23 cellular contexts compared by ENCODE assay signal in genomic region chr14:99418217-99418616, GRCh38.
"Had no signal": no experiment of that assay in that cellular context is flagged by ENCODE, and none has a peak within 500 bp of the region (broad histone marks: within the 10 kb centered on the region; RNA-seq: fewer than 3 reads in every experiment).

No MANE protein-coding gene starts in this region.

- H3K4me1 ChIP-seq: uterus had no signal

- H3K36me3 Mint-ChIP-seq: activated naive CD4-positive, alpha-beta T cell treated with anti-CD3 and anti-CD28 coated beads, Interleukin-2, amount 50 U/mL, for 72 hours had no signal

- H3K27ac Mint-ChIP-seq: activated CD4-positive, alpha-beta memory T cell treated with anti-CD3 and anti-CD28 coated beads, Interleukin-2, amount 10 ng/mL, durations not matched to agents 7 days and 5 days; progenitor cell of endocrine pancreas had no signal

- DNase-seq: activated CD4-positive, alpha-beta memory T cell treated with anti-CD3 and anti-CD28 coated beads, Interleukin-2, amount 10 ng/mL, durations not matched to agents 7 days and 5 days; activated CD4-positive, alpha-beta T cell treated with anti-CD3 and anti-CD28 coated beads for 4 hours; activated gamma-delta T cell; activated T-cell treated with anti-CD3 and anti-CD28 coated beads, Interleukin-2, amount 50 U/mL, for 4 hours; anterior cingulate cortex; caudate nucleus; dorsolateral prefrontal cortex; kidney; left ventricle myocardium inferior; mammary epithelial cell; stimulated activated CD4-positive, alpha-beta T cell treated with anti-CD3 and anti-CD28 coated beads, Interleukin-12 subunit alpha, Interleukin-12 subunit beta, amount 100 ng/mL, for 4 hours; stimulated activated CD4-positive, alpha-beta T cell treated with anti-CD3 and anti-CD28 coated beads, Interleukin-1b, Interleukin-23, amount 100 ng/mL, for 48 hours; stimulated activated CD8-positive, alpha-beta memory T cell treated with anti-CD3 and anti-CD28 coated beads, Interleukin-4, amount 100 ng/mL, for 48 hours; stimulated activated naive CD4-positive, alpha-beta T cell treated with Interleukin-2 at 50 U/mL for 16 hours; substantia nigra; uterus had no signal

- H3K27ac ChIP-seq: left ventricle myocardium inferior, tibial nerve, uterus had no signal

- ATAC-seq: activated naive CD4-positive, alpha-beta T cell treated with anti-CD3 and anti-CD28 coated beads, Interleukin-2, amount 50 U/mL, for 72 hours; activated T-cell treated with anti-CD3 and anti-CD28 coated beads, Interleukin-2, amount 50 U/mL, for 4 hours had no signal

- H3K4me3 Mint-ChIP-seq: activated CD4-positive, alpha-beta memory T cell treated with anti-CD3 and anti-CD28 coated beads, Interleukin-2, amount 10 ng/mL, durations not matched to agents 7 days and 5 days; activated T-cell treated with anti-CD3 and anti-CD28 coated beads, Interleukin-2, amount 50 U/mL, for 4 hours; brain; neural crest cell had no signal

- FAIRE-seq: frontal cortex, kidney, TTC549 had no signal

- H3K27me3 Mint-ChIP-seq: activated CD4-positive, alpha-beta memory T cell treated with anti-CD3 and anti-CD28 coated beads, Interleukin-2, amount 10 ng/mL, durations not matched to agents 7 days and 5 days; brain; progenitor cell of endocrine pancreas had no signal

- H3K9me3 Mint-ChIP-seq: activated CD4-positive, alpha-beta memory T cell treated with anti-CD3 and anti-CD28 coated beads, Interleukin-2, amount 10 ng/mL, durations not matched to agents 7 days and 5 days; activated naive CD4-positive, alpha-beta T cell treated with anti-CD3 and anti-CD28 coated beads, Interleukin-2, amount 50 U/mL, for 72 hours; activated T-cell treated with anti-CD3 and anti-CD28 coated beads, Interleukin-2, amount 50 U/mL, for 4 hours; brain; neural crest cell had no signal

- H3K9me3 ChIP-seq: left ventricle myocardium inferior, tibial nerve, uterus had no signal

- H3K4me3 ChIP-seq: dorsolateral prefrontal cortex, left ventricle myocardium inferior, tibial nerve, uterus had no signal

- H3K27me3 ChIP-seq: dorsolateral prefrontal cortex, tibial nerve, uterus had no signal

- H3K36me3 ChIP-seq: uterus had no signal
